ENCODE assay signal across 23 cellular contexts in genomic region chr7:138491612-138492386, GRCh38. TPM values are rescaled to one million over a fixed set of nuclear protein-coding genes. Genes with fewer than 3 reads are reported as not detected.
DNase-seq lines count a peak whose midpoint lies in the region; ATAC-seq, FAIRE-seq and TF ChIP-seq lines count a peak whose summit lies in the region.
"Had no signal": no experiment of that assay in that cellular context is flagged by ENCODE, and none has a peak within 500 bp of the region (broad histone marks: within the 10 kb centered on the region; RNA-seq: fewer than 3 reads in every experiment).

No MANE protein-coding gene starts in this region.

- TF ChIP-seq CTCF in HepG2 (CRISPR knock-in tag; IDR thresholded peaks at IDR 0.05) (no peak), right lobe of liver (IDR thresholded peaks at IDR 0.05) (no peak), mesothelial cell of epicardium (IDR thresholded peaks at IDR 0.05; ENCODE audit: unreplicated experiment) (no peak)

- POLR2A ChIA-PET in HepG2 (lab: Yijun Ruan, JAX), result no interaction called here
- POLR2A ChIA-PET in naive thymus-derived CD8-positive, alpha-beta T cell (lab: Charles Lee), result no interaction called here

- H3K4me1 ChIP-seq in HepG2 (ENCODE audit: insufficient read depth, low read length) (peaks cover 96% of the 10 kb centered on the region), right lobe of liver (peaks cover 0 to 12% (median 0%) of the 10 kb centered on the region in 4 donors)
- H3K4me1 ChIP-seq: BLaER1 had no signal

- H3K9ac ChIP-seq in HepG2 (ENCODE audit: insufficient read depth, low read depth, low read length), result no peak overlapping the region
- H3K9ac ChIP-seq: BLaER1, KMS-11 had no signal

- H3K27me3 ChIP-seq in HepG2 (ENCODE audit: control insufficient read depth in 1 of 2, insufficient read depth in 2 of 2, low read length in 2 of 2), result no peaks in the 10 kb centered on the region
- H3K27me3 ChIP-seq in right lobe of liver, result no peaks in the 10 kb centered on the region
- H3K27me3 ChIP-seq: BLaER1 had no signal

- no peak overlapping the region for H2AFZ ChIP-seq in HepG2 (ENCODE audit: low read length)

- H3K9me3 ChIP-seq in HepG2 (ENCODE audit: low read length) (no peaks in the 10 kb centered on the region), right lobe of liver (no peaks in the 10 kb centered on the region)

- H3K9me3 Mint-ChIP-seq in mesothelial cell of epicardium, result peaks cover 32% of the 10 kb centered on the region
- H3K9me3 Mint-ChIP-seq in naive thymus-derived CD8-positive, alpha-beta T cell, result peaks cover 0 to 22% (median 14%) of the 10 kb centered on the region in 9 donors

- DNase-seq in HepG2 (ENCODE audit: low spot score) (no peak), right lobe of liver (no peak), amniotic epithelial cell (ENCODE audit: low read depth) (peak; percentile 23), mesothelial cell of epicardium (ENCODE audit: low spot score in 2 of 2, unreplicated experiment in 2 of 2) (no peak), NCI-H1436 treated with DMSO at 0.1 percent for 48 hours (lab: John Stamatoyannopoulos, UW) (no peak), sciatic nerve (ENCODE audit: low spot score) (no peak)
- no peak for DNase-seq in naive thymus-derived CD8-positive, alpha-beta T cell
- DNase-seq: CD4-positive, CD25-positive, alpha-beta regulatory T cell; DMS153; DND-41; NCI-H1092 treated with DMSO at 0.1 percent for 48 hours; NCI-H1436; NCI-H187 treated with DMSO at 0.1 percent for 48 hours; NCI-H446 treated with DMSO at 0.1 percent for 48 hours; NCI-H526; NCI-H82; SHP77 had no signal

- no peak for TF ChIP-seq RAD21 in HepG2 (CRISPR knock-in tag; IDR thresholded peaks at IDR 0.05)

- H3K27ac Mint-ChIP-seq in mesothelial cell of epicardium, result peak overlapping the region; percentile 7
- no peak overlapping the region for H3K27ac Mint-ChIP-seq in naive thymus-derived CD8-positive, alpha-beta T cell

- H3K4me3 ChIP-seq in HepG2 (replicated peaks in 1 of 3; ENCODE audit: insufficient read depth in 1 of 3, low read depth in 2 of 3, low read length in 3 of 3) (no peak overlapping the region), right lobe of liver (no peak overlapping the region)
- H3K4me3 ChIP-seq: BLaER1 had no signal

- H3K79me2 ChIP-seq in HepG2 (ENCODE audit: insufficient read depth, low read length), result peaks cover 96% of the 10 kb centered on the region

- WGBS in HepG2 (ENCODE audit: low lambda C conversion rate), result 98% methylated on average over 4 of the region's 4 CpGs
- 74% methylated on average over 4 of the region's 4 CpGs for WGBS in right lobe of liver (ENCODE audit: insufficient coverage, low coverage, low lambda C conversion rate, missing lambda C conversion rate)

- no peak overlapping the region for H3K27ac ChIP-seq in HepG2 (ENCODE audit: extremely low read length, insufficient read depth, low read length)
- no peak overlapping the region for H3K27ac ChIP-seq in right lobe of liver
- H3K27ac ChIP-seq: BLaER1, KMS-11, RWPE1 had no signal

- no TSS peak for BruUV-seq in HepG2 (replicated peaks; lab: Mats Ljungman, UMichigan)

- peak; percentile 41; the same call in 2 of the 3 replicates for ATAC-seq in HepG2
- no peak for ATAC-seq in right lobe of liver
- no peak for ATAC-seq in naive thymus-derived CD8-positive, alpha-beta T cell
- ATAC-seq in HG02678 (IDR thresholded peaks at IDR 0.05; ENCODE audit: unreplicated experiment), result no peak
- no peak for ATAC-seq in sciatic nerve
- ATAC-seq: Panc1 had no signal

- no peaks in the 10 kb centered on the region for H3K27me3 Mint-ChIP-seq in mesothelial cell of epicardium (ENCODE audit: low read depth)
- no peaks in the 10 kb centered on the region for H3K27me3 Mint-ChIP-seq in naive thymus-derived CD8-positive, alpha-beta T cell
- H3K27me3 Mint-ChIP-seq: CD4-positive, CD25-positive, alpha-beta regulatory T cell had no signal

- CTCF ChIA-PET in HepG2 (lab: Yijun Ruan, JAX; ENCODE audit: low intra/inter-chr PET ratio, low total read pairs), result no interaction called here

- in situ Hi-C loops in HepG2 (cut with HindIII; ENCODE audit: extremely low pct_ligation_motif_present, low pct_unique_long_range_greater_than_20kb), result no loop called here

- no peak overlapping the region for H3K4me3 Mint-ChIP-seq in mesothelial cell of epicardium
- H3K4me3 Mint-ChIP-seq in naive thymus-derived CD8-positive, alpha-beta T cell, result no peak overlapping the region
- H3K4me3 Mint-ChIP-seq: CD4-positive, CD25-positive, alpha-beta regulatory T cell had no signal

- peaks cover 87% of the 10 kb centered on the region for H4K20me1 ChIP-seq in HepG2 (ENCODE audit: insufficient read depth, low read length)

- TF ChIP-seq EP300 in HepG2 (IDR thresholded peaks at IDR 0.05; ENCODE audit: low read depth in 2 of 2, low read length in 2 of 2) (no peak), HepG2 (CRISPR knock-in tag; IDR thresholded peaks at IDR 0.05; ENCODE audit: borderline replicate concordance) (no peak)

- TF ChIP-seq POLR2A in HepG2 (IDR thresholded peaks at IDR 0.05; ENCODE audit: insufficient read depth in 1 of 2, low read depth in 2 of 2, low read length in 2 of 2), result no peak
- TF ChIP-seq POLR2A in right lobe of liver (IDR thresholded peaks at IDR 0.05), result no peak

- peaks cover 15% of the 10 kb centered on the region for H3K4me1 Mint-ChIP-seq in mesothelial cell of epicardium
- peaks cover 36 to 90% (median 77%) of the 10 kb centered on the region in 4 donors for H3K4me1 Mint-ChIP-seq in naive thymus-derived CD8-positive, alpha-beta T cell

- peaks cover 57% of the 10 kb centered on the region for H3K36me3 Mint-ChIP-seq in mesothelial cell of epicardium
- H3K36me3 Mint-ChIP-seq in naive thymus-derived CD8-positive, alpha-beta T cell, result peaks cover 17 to 46% (median 33%) of the 10 kb centered on the region in 3 donors

- H3K36me3 ChIP-seq in HepG2 (replicated peaks in 1 of 2; ENCODE audit: control insufficient read depth in 1 of 2, insufficient read depth in 2 of 2, low read length in 2 of 2) (peaks cover 8 to 45% of the 10 kb centered on the region in 2 experiments), right lobe of liver (no peaks in the 10 kb centered on the region)

- no peak for FAIRE-seq in HepG2 (lab: Jason Lieb, UNC)
- FAIRE-seq: GM12892 had no signal

- H3K4me2 ChIP-seq in HepG2 (ENCODE audit: low read depth, low read length), result no peak overlapping the region
- H3K4me2 ChIP-seq: BLaER1, KMS-11 had no signal

- intact Hi-C loops in HepG2 (cut with micrococcal nuclease; ENCODE audit: unreplicated experiment) (no loop called here), right lobe of liver (cut with DNase I) (no loop called here), sciatic nerve (cut with DNase I) (no loop called here)

TF ChIP-seq in HepG2, 621 proteins besides CTCF, POLR2A, EP300 and RAD21 (continues in another document):
- TF ChIP-seq, protein P1, sequence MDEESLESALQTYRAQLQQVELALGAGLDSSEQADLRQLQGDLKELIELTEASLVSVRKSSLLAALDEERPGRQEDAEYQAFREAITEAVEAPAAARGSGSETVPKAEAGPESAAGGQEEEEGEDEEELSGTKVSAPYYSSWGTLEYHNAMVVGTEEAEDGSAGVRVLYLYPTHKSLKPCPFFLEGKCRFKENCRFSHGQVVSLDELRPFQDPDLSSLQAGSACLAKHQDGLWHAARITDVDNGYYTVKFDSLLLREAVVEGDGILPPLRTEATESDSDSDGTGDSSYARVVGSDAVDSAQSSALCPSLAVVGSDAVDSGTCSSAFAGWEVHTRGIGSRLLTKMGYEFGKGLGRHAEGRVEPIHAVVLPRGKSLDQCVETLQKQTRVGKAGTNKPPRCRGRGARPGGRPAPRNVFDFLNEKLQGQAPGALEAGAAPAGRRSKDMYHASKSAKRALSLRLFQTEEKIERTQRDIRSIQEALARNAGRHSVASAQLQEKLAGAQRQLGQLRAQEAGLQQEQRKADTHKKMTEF (CRISPR knock-in tag; IDR thresholded peaks at IDR 0.05), result 0 out of 2 replicates have a peak, but pooled peaks have one; percentile 8
- no peak for TF ChIP-seq GZF1 (CRISPR knock-in tag; IDR thresholded peaks at IDR 0.05)

RNA-seq across cellular contexts. Expression of gene TRIM24, which starts 31.7 kb away (rescaled TPM):
- total RNA-seq in HepG2 (2016; rRNA removed; fragmentation: Illumina TruSeq; extraction: Trizol) (106 and 118 TPM in 2 replicates), right lobe of liver (10 to 100 TPM; 14.5 to 18.9 (median 16.5) TPM), mesothelial cell of epicardium (85.3 to 89.3 TPM (median 86.6 TPM) in 3 replicates), sciatic nerve (14.8 TPM)
- 122 and 139 TPM in 2 replicates for total RNA-seq in HepG2 (2016; cell fraction: cytosol; rRNA removed; fragmentation: Illumina TruSeq; extraction: Trizol; ENCODE audit: low read depth)
- total RNA-seq in HepG2 (2016; cell fraction: insoluble cytoplasmic fraction; rRNA removed; fragmentation: Illumina TruSeq; extraction: Trizol), result 99.4 and 119 TPM in 2 replicates
- 66.5 and 76.0 TPM in 2 replicates for total RNA-seq in HepG2 (2016; cell fraction: membrane; rRNA removed; fragmentation: Illumina TruSeq; extraction: Trizol)
- total RNA-seq in HepG2 (2016; cell fraction: nucleus; rRNA removed; fragmentation: Illumina TruSeq; extraction: Trizol), result 103 and 118 TPM in 2 replicates
- 70.3 and 100 TPM in 2 replicates for polyA plus RNA-seq in HepG2 (2011; rRNA removed)
- polyA plus RNA-seq in HepG2 (2011; cell fraction: cytosol; rRNA removed), result 34.7 and 45.8 TPM in 2 replicates
- polyA plus RNA-seq in HepG2 (2011; cell fraction: nucleus; rRNA removed), result 47.7 and 50.1 TPM in 2 replicates
- polyA plus RNA-seq in HepG2 (2012), result 45.5 and 53.7 TPM in 2 replicates
- polyA plus RNA-seq in HepG2 (2016; cell fraction: cytosol; fragmentation: Illumina TruSeq; extraction: Trizol; ENCODE audit: low read depth), result 3.2 and 3.5 TPM in 2 replicates
- 140 and 150 TPM in 2 replicates for polyA plus RNA-seq in HepG2 (2016; cell fraction: insoluble cytoplasmic fraction; fragmentation: Illumina TruSeq; extraction: Trizol; ENCODE audit: low read depth)
- 12.3 and 15.0 TPM in 2 replicates for polyA plus RNA-seq in HepG2 (2016; cell fraction: membrane; fragmentation: Illumina TruSeq; extraction: Trizol; ENCODE audit: low read depth)
- polyA plus RNA-seq in HepG2 (2016; cell fraction: nucleus; fragmentation: Illumina TruSeq; extraction: Trizol; ENCODE audit: insufficient read depth, low read depth), result 118 and 128 TPM in 2 replicates
- polyA minus RNA-seq in HepG2 (2011; rRNA and poly(A)+ RNA removed; ENCODE audit: low replicate concordance), result 19.6 and 88.1 TPM in 2 replicates
- polyA minus RNA-seq in HepG2 (2011; cell fraction: cytosol; rRNA and poly(A)+ RNA removed), result 86.8 and 89.8 TPM in 2 replicates
- polyA minus RNA-seq in HepG2 (2011; cell fraction: nucleus; rRNA and poly(A)+ RNA removed), result 194 and 209 TPM in 2 replicates
- total RNA-seq in naive thymus-derived CD8-positive, alpha-beta T cell, result 10 to 100 TPM; 21.3 to 24.0 TPM
- 10 to 100 TPM in 1 of 3 donors, 1 to 10 TPM in 2; 5.8 to 12.2 (median 8.6) TPM for polyA plus RNA-seq in naive thymus-derived CD8-positive, alpha-beta T cell
